In the genomic region with DNA sequence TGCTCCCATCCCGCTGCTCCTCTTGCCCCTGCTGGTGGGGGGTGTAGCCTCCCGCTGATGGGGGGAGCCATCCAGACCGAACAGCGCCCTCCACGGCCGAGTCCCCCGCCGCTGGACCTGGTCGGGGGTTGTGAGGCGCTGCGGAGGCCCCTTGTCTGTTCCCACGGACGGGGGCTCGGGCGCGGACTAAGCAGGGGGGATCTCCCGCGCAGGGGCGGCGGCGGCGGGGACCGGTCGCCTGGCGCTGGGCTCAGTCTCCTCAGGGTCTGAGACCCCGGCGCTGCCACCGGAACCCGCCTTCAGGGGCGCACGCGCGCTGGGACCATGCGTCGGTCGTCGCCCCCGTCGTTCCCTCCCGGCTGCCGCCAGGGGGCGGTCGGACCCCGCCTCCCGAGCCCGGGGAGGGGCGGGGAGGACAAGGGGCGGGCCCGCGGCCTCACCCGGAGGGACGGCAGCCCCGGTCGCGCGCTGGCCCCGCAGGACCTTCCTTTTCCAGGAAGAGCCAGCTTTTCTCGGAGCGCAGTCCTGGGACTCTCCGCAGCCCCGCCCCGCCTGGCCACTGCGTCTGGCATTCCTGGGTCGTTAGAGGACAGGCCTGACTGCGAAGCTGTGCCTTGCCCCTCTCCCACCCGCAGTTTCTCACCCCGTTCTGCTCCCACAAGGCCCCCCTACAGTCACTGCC, we compare ENCODE assay signal across 8 cellular contexts. TPM values are rescaled to one million over a fixed set of nuclear protein-coding genes. Genes with fewer than 3 reads are reported as not detected.
DNase-seq lines count a peak whose midpoint lies in the region; ATAC-seq and TF ChIP-seq lines count a peak whose summit lies in the region.

No MANE protein-coding gene starts in this region.

- no peaks in the 10 kb centered on the region for H3K9me3 Mint-ChIP-seq in natural killer cell treated with Interleukin-12 subunit alpha and Interleukin-12 subunit beta and Interleukin-15 and Interleukin-18, amount 100 ng/mL, for 72 hours

- ATAC-seq in GM19372 (IDR thresholded peaks at IDR 0.05; ENCODE audit: low read depth, unreplicated experiment): peak; percentile 89
- peak; percentile 88 to 94 for ATAC-seq in natural killer cell treated with Interleukin-12 subunit alpha and Interleukin-12 subunit beta and Interleukin-15 and Interleukin-18, amount 100 ng/mL, for 72 hours

- no peak for TF ChIP-seq CTCF in fibroblast of mammary gland (conservative IDR thresholded peaks at IDR 0.05; ENCODE audit: control insufficient read depth, insufficient read depth, low read depth, low read length)

- H3K36me3 Mint-ChIP-seq in natural killer cell treated with Interleukin-12 subunit alpha and Interleukin-12 subunit beta and Interleukin-15 and Interleukin-18, amount 100 ng/mL, for 72 hours: peaks cover 16% of the 10 kb centered on the region

- H3K4me3 ChIP-seq in fibroblast of mammary gland (ENCODE audit: control insufficient read depth, low read depth, low read length): peak overlapping the region; percentile 66

- peak; percentile 90 for DNase-seq in COLO668 (lab: John Stamatoyannopoulos, UW; ENCODE audit: unreplicated experiment)
- peak; percentile 80 for DNase-seq in HPDE6-E6E7 (ENCODE audit: extremely low spot score)
- DNase-seq in activated T-helper 1 cell treated with anti-CD3 and anti-CD28 coated beads, Interleukin-2, amount 50 U/mL, for 16 hours (ENCODE audit: low read depth in 1 of 2, low spot score in 1 of 2): peak; percentile 68 to 87
- peak; percentile 68 for DNase-seq in fibroblast of mammary gland (ENCODE audit: low read depth)
- peak; percentile 97 for DNase-seq in natural killer cell treated with Interleukin-12 subunit alpha and Interleukin-12 subunit beta and Interleukin-15 and Interleukin-18, amount 100 ng/mL, for 72 hours (ENCODE audit: low spot score)
- peak; percentile 76 for DNase-seq in stimulated activated naive CD4-positive, alpha-beta T cell treated with Interleukin-2 at 50 U/mL for 16 hours (lab: John Stamatoyannopoulos, UW)

- H3K4me1 Mint-ChIP-seq in natural killer cell treated with Interleukin-12 subunit alpha and Interleukin-12 subunit beta and Interleukin-15 and Interleukin-18, amount 100 ng/mL, for 72 hours (ENCODE audit: low read depth in 2 of 2): peaks cover 55 to 61% of the 10 kb centered on the region in 2 donors

- H3K4me3 Mint-ChIP-seq in natural killer cell treated with Interleukin-12 subunit alpha and Interleukin-12 subunit beta and Interleukin-15 and Interleukin-18, amount 100 ng/mL, for 72 hours: peak overlapping the region; percentile 89

- H3K27me3 Mint-ChIP-seq in natural killer cell treated with Interleukin-12 subunit alpha and Interleukin-12 subunit beta and Interleukin-15 and Interleukin-18, amount 100 ng/mL, for 72 hours: no peaks in the 10 kb centered on the region

- H3K27ac Mint-ChIP-seq in natural killer cell treated with Interleukin-12 subunit alpha and Interleukin-12 subunit beta and Interleukin-15 and Interleukin-18, amount 100 ng/mL, for 72 hours: peak overlapping the region; percentile 92 to 99

TF ChIP-seq in PFSK-1, 5 proteins besides CTCF, POLR2A, EP300 and RAD21:
- TF ChIP-seq FOXP2 (optimal IDR thresholded peaks at IDR 0.05; ENCODE audit: borderline replicate concordance, extremely low read depth, extremely low read length, insufficient read depth): peak; percentile 50
- no peak; the same call in 1 of the 2 replicates for TF ChIP-seq POLR2AphosphoS5 (IDR thresholded peaks at IDR 0.05; ENCODE audit: low read depth, low read length)
- TF ChIP-seq TAF1 (IDR thresholded peaks at IDR 0.05; ENCODE audit: borderline replicate concordance, insufficient read depth, low read length): no peak

RNA-seq across cellular contexts. Expression of gene IL32, which starts 6.3 kb away (rescaled TPM):
- polyA plus RNA-seq in PFSK-1 (2012; ENCODE audit: insufficient read length, low read depth): 2.5 TPM
- 1,000 to 10,000 TPM in 1 of 2 donors, 100 to 1,000 TPM in 1; 678 to 1,235 TPM for total RNA-seq in natural killer cell treated with Interleukin-12 subunit alpha and Interleukin-12 subunit beta and Interleukin-15 and Interleukin-18, amount 100 ng/mL, for 72 hours

RNA-seq across cellular contexts. Expression of gene MMP25, which starts 12.8 kb away (rescaled TPM):
- 1.2 TPM for polyA plus RNA-seq in PFSK-1 (2012; ENCODE audit: insufficient read length, low read depth)
- 10 to 100 TPM; 54.3 to 66.6 TPM for total RNA-seq in natural killer cell treated with Interleukin-12 subunit alpha and Interleukin-12 subunit beta and Interleukin-15 and Interleukin-18, amount 100 ng/mL, for 72 hours

RNA-seq across cellular contexts. Expression of gene BICDL2, which starts 22.4 kb away (rescaled TPM):
- polyA plus RNA-seq in PFSK-1 (2012; ENCODE audit: insufficient read length, low read depth): not detected
- total RNA-seq in natural killer cell treated with Interleukin-12 subunit alpha and Interleukin-12 subunit beta and Interleukin-15 and Interleukin-18, amount 100 ng/mL, for 72 hours: under 1 TPM; 0.50 to 0.67 TPM

RNA-seq across cellular contexts. Expression of gene THOC6, which starts 35.3 kb away (rescaled TPM):
- 58.4 TPM for polyA plus RNA-seq in PFSK-1 (2012; ENCODE audit: insufficient read length, low read depth)
- 10 to 100 TPM; 33.6 to 58.8 TPM for total RNA-seq in natural killer cell treated with Interleukin-12 subunit alpha and Interleukin-12 subunit beta and Interleukin-15 and Interleukin-18, amount 100 ng/mL, for 72 hours

RNA-seq across cellular contexts. Expression of gene HCFC1R1, which starts 35.4 kb away (rescaled TPM):
- polyA plus RNA-seq in PFSK-1 (2012; ENCODE audit: insufficient read length, low read depth): 45.0 TPM
- total RNA-seq in natural killer cell treated with Interleukin-12 subunit alpha and Interleukin-12 subunit beta and Interleukin-15 and Interleukin-18, amount 100 ng/mL, for 72 hours: 10 to 100 TPM; 14.3 to 18.4 TPM

Comparison
In these comparisons a context has a peak if more than half of its experiments do, and no peak if none do; other contexts are left out.
1. Peak in every context shown above with its lines: DNase-seq, ATAC-seq and H3K4me3 ChIP-seq.